ENCODE assay signal across 11 cellular contexts in the genomic region with DNA sequence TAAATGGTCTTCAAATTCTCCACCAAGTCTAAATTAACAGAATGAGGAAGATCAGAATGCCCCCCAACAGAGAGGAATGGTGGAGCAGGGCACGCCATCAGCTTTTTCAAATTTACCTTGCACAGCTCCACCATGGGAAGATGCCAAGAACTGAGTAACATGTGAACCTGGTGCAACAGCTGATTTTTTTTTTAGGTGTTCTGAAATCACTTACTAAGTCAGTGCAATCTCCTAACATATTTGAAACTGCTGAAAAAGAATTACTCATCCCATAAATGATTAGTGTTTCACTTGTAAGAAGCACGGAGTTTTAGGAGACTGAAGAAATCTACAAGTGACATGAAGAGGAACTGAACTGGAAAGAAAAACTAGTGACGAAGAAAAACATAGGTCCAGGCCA. TPM values are rescaled to one million over a fixed set of nuclear protein-coding genes. Genes with fewer than 3 reads are reported as not detected.
DNase-seq lines count a peak whose midpoint lies in the region; ATAC-seq, FAIRE-seq and TF ChIP-seq lines count a peak whose summit lies in the region.
"Had no signal": no experiment of that assay in that cellular context is flagged by ENCODE, and none has a peak within 500 bp of the region (broad histone marks: within the 10 kb centered on the region; RNA-seq: fewer than 3 reads in every experiment).

No MANE protein-coding gene starts in this region.

- no peak for ATAC-seq in HepG2
- no peak for ATAC-seq in HG03108 (IDR thresholded peaks at IDR 0.05; ENCODE audit: unreplicated experiment)
- no peak for ATAC-seq in GM18873 (IDR thresholded peaks at IDR 0.05; ENCODE audit: low FRiP score, unreplicated experiment)
- no peak for ATAC-seq in GM19397 (IDR thresholded peaks at IDR 0.05; ENCODE audit: unreplicated experiment)
- ATAC-seq: mucosa of descending colon had no signal

- no peak for TF ChIP-seq RAD21 in HepG2 (CRISPR knock-in tag; IDR thresholded peaks at IDR 0.05)

- POLR2A ChIA-PET in HepG2 (lab: Yijun Ruan, JAX): no interaction called here

- TF ChIP-seq EP300 in HepG2 (IDR thresholded peaks at IDR 0.05; ENCODE audit: low read depth in 2 of 2, low read length in 2 of 2): no peak
- no peak for TF ChIP-seq EP300 in HepG2 (CRISPR knock-in tag; IDR thresholded peaks at IDR 0.05; ENCODE audit: borderline replicate concordance)

- no peak for TF ChIP-seq POLR2A in HepG2 (IDR thresholded peaks at IDR 0.05; ENCODE audit: insufficient read depth in 1 of 2, low read depth in 2 of 2, low read length in 2 of 2)

- H3K9me3 ChIP-seq in ascending aorta (no peaks in the 10 kb centered on the region), HepG2 (ENCODE audit: low read length) (no peaks in the 10 kb centered on the region)
- H3K9me3 ChIP-seq: mucosa of descending colon had no signal

- CTCF ChIA-PET in HepG2 (lab: Yijun Ruan, JAX; ENCODE audit: low intra/inter-chr PET ratio, low total read pairs): no interaction called here

- intact Hi-C loops in ascending aorta (cut with DNase I) (loop anchor here (2.0 to 10.0 kb wide), 2 partner anchors 16 to 210 kb away; a partner anchor contains a TSS), HepG2 (cut with micrococcal nuclease; ENCODE audit: unreplicated experiment) (loop anchor here (10.0 kb wide), 2 partner anchors 80 to 210 kb away; a partner anchor contains a TSS)

- peaks cover 17% of the 10 kb centered on the region for H4K20me1 ChIP-seq in HepG2 (ENCODE audit: insufficient read depth, low read length)

- no TSS peak for BruUV-seq in HepG2 (replicated peaks; lab: Mats Ljungman, UMichigan)

- no peaks in the 10 kb centered on the region for H3K36me3 ChIP-seq in ascending aorta
- H3K36me3 ChIP-seq in HepG2 (replicated peaks in 1 of 2; ENCODE audit: control insufficient read depth in 1 of 2, insufficient read depth in 2 of 2, low read length in 2 of 2): no peaks in the 10 kb centered on the region; a peak in 1 of 5 replicates

- in situ Hi-C loops in HepG2 (cut with HindIII; ENCODE audit: extremely low pct_ligation_motif_present, low pct_unique_long_range_greater_than_20kb): no loop called here

- FAIRE-seq in HepG2 (lab: Jason Lieb, UNC): no peak

- WGBS in HepG2 (ENCODE audit: low lambda C conversion rate): 95% methylated on average over 3 of the region's 3 CpGs

- TF ChIP-seq CTCF in GM12865 (IDR thresholded peaks at IDR 0.05; ENCODE audit: insufficient read depth, low read depth, low read length, missing control alignments) (no peak), ascending aorta (IDR thresholded peaks at IDR 0.05) (no peak), HepG2 (CRISPR knock-in tag; IDR thresholded peaks at IDR 0.05) (no peak), GM10266 (IDR thresholded peaks at IDR 0.05; ENCODE audit: control insufficient read depth, insufficient read depth, low read depth, missing control alignments) (no peak)

- H3K27ac ChIP-seq in ascending aorta: peak overlapping the region; percentile 19 to 78
- H3K27ac ChIP-seq in HepG2 (ENCODE audit: extremely low read length, insufficient read depth, low read length): no peak overlapping the region

- H2AFZ ChIP-seq in HepG2 (ENCODE audit: low read length): no peak overlapping the region

- H3K9ac ChIP-seq in HepG2 (ENCODE audit: insufficient read depth, low read depth, low read length): no peak overlapping the region

- no peak overlapping the region for H3K4me3 ChIP-seq in GM12865 (ENCODE audit: low read depth, low read length)
- H3K4me3 ChIP-seq in ascending aorta: peak overlapping the region in 1 of 2 donors; percentile 20
- no peak overlapping the region for H3K4me3 ChIP-seq in HepG2 (replicated peaks in 1 of 3; ENCODE audit: insufficient read depth in 1 of 3, low read depth in 2 of 3, low read length in 3 of 3)
- H3K4me3 ChIP-seq: mucosa of descending colon had no signal

- peaks cover 95% of the 10 kb centered on the region for H3K79me2 ChIP-seq in HepG2 (ENCODE audit: insufficient read depth, low read length)

- no peaks in the 10 kb centered on the region for H3K27me3 ChIP-seq in ascending aorta
- no peaks in the 10 kb centered on the region for H3K27me3 ChIP-seq in HepG2 (ENCODE audit: control insufficient read depth in 1 of 2, insufficient read depth in 2 of 2, low read length in 2 of 2)

- DNase-seq in A172 (ENCODE audit: low spot score) (peak; percentile 15), GM12865 (ENCODE audit: low read depth) (peak; percentile 20), ascending aorta (ENCODE audit: low spot score in 2 of 2) (no peak), HepG2 (ENCODE audit: low spot score) (no peak), GM10266 (ENCODE audit: extremely low spot score) (no peak)
- DNase-seq: activated CD8-positive, alpha-beta memory T cell treated with anti-CD3 and anti-CD28 coated beads, Interleukin-2, amount 50 U/mL, for 48 hours; mucosa of descending colon; RPMI8226 had no signal

- peak overlapping the region; percentile 10 for H3K4me2 ChIP-seq in HepG2 (ENCODE audit: low read depth, low read length)

- H3K4me1 ChIP-seq in ascending aorta (peaks cover 13 to 56% of the 10 kb centered on the region in 2 donors), HepG2 (ENCODE audit: insufficient read depth, low read length) (peaks cover 86% of the 10 kb centered on the region)

TF ChIP-seq in HepG2, 621 proteins besides CTCF, POLR2A, EP300 and RAD21 (continues in another document):
- no peak for TF ChIP-seq ZNF432 (CRISPR knock-in tag; IDR thresholded peaks at IDR 0.05; ENCODE audit: borderline replicate concordance)
- TF ChIP-seq, protein P1, sequence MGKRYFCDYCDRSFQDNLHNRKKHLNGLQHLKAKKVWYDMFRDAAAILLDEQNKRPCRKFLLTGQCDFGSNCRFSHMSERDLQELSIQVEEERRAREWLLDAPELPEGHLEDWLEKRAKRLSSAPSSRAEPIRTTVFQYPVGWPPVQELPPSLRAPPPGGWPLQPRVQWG (CRISPR knock-in tag; IDR thresholded peaks at IDR 0.05; ENCODE audit: borderline replicate concordance, low read depth): no peak
- no peak for TF ChIP-seq HMGA1 (CRISPR knock-in tag; conservative IDR thresholded peaks at IDR 0.05)
- no peak for TF ChIP-seq NR2C2 (CRISPR knock-in tag; IDR thresholded peaks at IDR 0.05; ENCODE audit: borderline replicate concordance)
- TF ChIP-seq CENPX (CRISPR knock-in tag; IDR thresholded peaks at IDR 0.05): no peak

RNA-seq across cellular contexts. Expression of a gene that starts 5.1 kb away (rescaled TPM):
- total RNA-seq in A172 (2014; rRNA removed; shearing (Covaris generic)): 45.5 and 46.0 TPM in 2 replicates
- 49.7 TPM for total RNA-seq in ascending aorta
- 39.7 and 55.4 TPM in 2 replicates for total RNA-seq in HepG2 (2016; rRNA removed; fragmentation: Illumina TruSeq; extraction: Trizol)
- 31.4 and 37.1 TPM in 2 replicates for total RNA-seq in HepG2 (2016; cell fraction: cytosol; rRNA removed; fragmentation: Illumina TruSeq; extraction: Trizol; ENCODE audit: low read depth)
- 37.5 and 55.7 TPM in 2 replicates for total RNA-seq in HepG2 (2016; cell fraction: insoluble cytoplasmic fraction; rRNA removed; fragmentation: Illumina TruSeq; extraction: Trizol)
- total RNA-seq in HepG2 (2016; cell fraction: membrane; rRNA removed; fragmentation: Illumina TruSeq; extraction: Trizol): 23.4 and 26.2 TPM in 2 replicates
- total RNA-seq in HepG2 (2016; cell fraction: nucleus; rRNA removed; fragmentation: Illumina TruSeq; extraction: Trizol): 66.5 and 76.9 TPM in 2 replicates
- polyA plus RNA-seq in HepG2 (2011; rRNA removed): 40.1 and 53.5 TPM in 2 replicates
- 37.5 and 46.4 TPM in 2 replicates for polyA plus RNA-seq in HepG2 (2011; cell fraction: cytosol; rRNA removed)
- polyA plus RNA-seq in HepG2 (2011; cell fraction: nucleus; rRNA removed): 19.8 and 20.7 TPM in 2 replicates
- polyA plus RNA-seq in HepG2 (2012): 38.8 and 42.3 TPM in 2 replicates
- polyA plus RNA-seq in HepG2 (2016; cell fraction: cytosol; fragmentation: Illumina TruSeq; extraction: Trizol; ENCODE audit: low read depth): 2.8 and 3.1 TPM in 2 replicates
- polyA plus RNA-seq in HepG2 (2016; cell fraction: insoluble cytoplasmic fraction; fragmentation: Illumina TruSeq; extraction: Trizol; ENCODE audit: low read depth): 21.3 and 22.2 TPM in 2 replicates
- polyA plus RNA-seq in HepG2 (2016; cell fraction: membrane; fragmentation: Illumina TruSeq; extraction: Trizol; ENCODE audit: low read depth): 6.3 and 7.1 TPM in 2 replicates
- 47.4 and 49.5 TPM in 2 replicates for polyA plus RNA-seq in HepG2 (2016; cell fraction: nucleus; fragmentation: Illumina TruSeq; extraction: Trizol; ENCODE audit: insufficient read depth, low read depth)
- 159 and 167 TPM in 2 replicates for polyA minus RNA-seq in HepG2 (2011; rRNA and poly(A)+ RNA removed; ENCODE audit: low replicate concordance)
- polyA minus RNA-seq in HepG2 (2011; cell fraction: cytosol; rRNA and poly(A)+ RNA removed): 73.8 and 78.2 TPM in 2 replicates
- polyA minus RNA-seq in HepG2 (2011; cell fraction: nucleus; rRNA and poly(A)+ RNA removed): 70.7 and 85.5 TPM in 2 replicates

RNA-seq across cellular contexts. Expression of a gene that starts 52.4 kb away (rescaled TPM):
- not detected in 2 replicates for total RNA-seq in A172 (2014; rRNA removed; shearing (Covaris generic))
- total RNA-seq in ascending aorta (0.11 TPM), HepG2 (2016; rRNA removed; fragmentation: Illumina TruSeq; extraction: Trizol) (0.02 TPM in 1 of 2 replicates, not detected in the other)
- total RNA-seq in HepG2 (2016; cell fraction: cytosol; rRNA removed; fragmentation: Illumina TruSeq; extraction: Trizol; ENCODE audit: low read depth): 0.61 and 0.71 TPM in 2 replicates
- total RNA-seq in HepG2 (2016; cell fraction: insoluble cytoplasmic fraction; rRNA removed; fragmentation: Illumina TruSeq; extraction: Trizol): 0.04 TPM in 1 of 2 replicates, not detected in the other
- 0.07 and 0.09 TPM in 2 replicates for total RNA-seq in HepG2 (2016; cell fraction: membrane; rRNA removed; fragmentation: Illumina TruSeq; extraction: Trizol)
- not detected in 2 replicates for total RNA-seq in HepG2 (2016; cell fraction: nucleus; rRNA removed; fragmentation: Illumina TruSeq; extraction: Trizol)
- 0.01 and 0.03 TPM in 2 replicates for polyA plus RNA-seq in HepG2 (2011; rRNA removed)
- 0.01 and 0.04 TPM in 2 replicates for polyA plus RNA-seq in HepG2 (2011; cell fraction: cytosol; rRNA removed)
- polyA plus RNA-seq in HepG2 (2011; cell fraction: nucleus; rRNA removed): 0.03 TPM in 1 of 2 replicates, not detected in the other
- polyA plus RNA-seq in HepG2 (2012): 0.01 TPM in 2 replicates
- 0.27 and 0.28 TPM in 2 replicates for polyA plus RNA-seq in HepG2 (2016; cell fraction: cytosol; fragmentation: Illumina TruSeq; extraction: Trizol; ENCODE audit: low read depth)
- not detected in 2 replicates for polyA plus RNA-seq in HepG2 (2016; cell fraction: insoluble cytoplasmic fraction; fragmentation: Illumina TruSeq; extraction: Trizol; ENCODE audit: low read depth)
- 0.03 and 0.06 TPM in 2 replicates for polyA plus RNA-seq in HepG2 (2016; cell fraction: membrane; fragmentation: Illumina TruSeq; extraction: Trizol; ENCODE audit: low read depth)
- not detected in 2 replicates for polyA plus RNA-seq in HepG2 (2016; cell fraction: nucleus; fragmentation: Illumina TruSeq; extraction: Trizol; ENCODE audit: insufficient read depth, low read depth)
- polyA minus RNA-seq in HepG2 (2011; rRNA and poly(A)+ RNA removed; ENCODE audit: low replicate concordance): 0.04 TPM in 1 of 2 replicates, not detected in the other
- polyA minus RNA-seq in HepG2 (2011; cell fraction: cytosol; rRNA and poly(A)+ RNA removed): 0.09 and 0.20 TPM in 2 replicates
- 0.12 TPM in 1 of 2 replicates, not detected in the other for polyA minus RNA-seq in HepG2 (2011; cell fraction: nucleus; rRNA and poly(A)+ RNA removed)

Comparison
In these comparisons a context has a peak if more than half of its experiments do, and no peak if none do; other contexts are left out.
1. DNase-seq: peak in A172 (single experiment) and GM12865 (single experiment); none in ascending aorta (0 of 2), HepG2 (single experiment) and GM10266 (single experiment).